In the genomic region with DNA sequence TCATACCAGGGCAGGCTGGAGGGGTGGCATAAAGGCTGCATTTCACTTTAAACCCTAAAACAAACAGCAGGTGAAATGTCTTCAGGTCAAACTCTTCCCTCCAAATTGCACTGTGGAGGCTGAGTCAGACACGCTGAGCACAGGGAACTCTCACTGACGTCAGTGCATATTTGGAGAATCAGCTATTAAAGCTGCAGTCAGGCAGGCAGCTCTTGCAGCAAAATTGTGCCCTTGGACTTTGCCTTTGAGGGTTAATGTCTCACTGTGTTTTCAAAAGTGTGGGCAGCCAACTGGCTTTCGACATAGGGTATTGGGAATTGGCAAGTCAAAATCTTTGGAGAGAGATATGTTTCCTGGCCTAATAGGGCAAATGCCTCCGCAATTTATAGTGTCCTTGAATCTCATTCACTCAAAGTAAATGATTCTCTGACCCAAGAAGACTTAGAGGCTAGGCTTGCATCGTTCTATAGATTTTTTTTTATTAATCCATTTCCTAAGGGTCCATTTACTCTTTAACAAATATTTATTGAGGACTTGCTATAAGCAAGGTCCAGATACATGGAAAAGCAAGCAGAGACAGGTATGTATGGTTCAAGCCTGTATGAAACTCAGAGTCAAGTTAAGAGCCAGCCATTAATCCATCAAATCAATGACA, we compare ENCODE assay signal across 10 cellular contexts. TPM values are rescaled to one million over a fixed set of nuclear protein-coding genes. Genes with fewer than 3 reads are reported as not detected.
A peak's percentile ranks its signal among the peaks of the same experiment; 100 is the strongest.
DNase-seq lines count a peak whose midpoint lies in the region; ATAC-seq and TF ChIP-seq lines count a peak whose summit lies in the region.
"Had no signal": no experiment of that assay in that cellular context is flagged by ENCODE, and none has a peak within 500 bp of the region (broad histone marks: within the 10 kb centered on the region; RNA-seq: fewer than 3 reads in every experiment).

No MANE protein-coding gene starts in this region.

- TF ChIP-seq POLR2A in uterus (IDR thresholded peaks at IDR 0.05), result no peak

- no peak for TF ChIP-seq CTCF in uterus (IDR thresholded peaks at IDR 0.05)

- H3K27me3 ChIP-seq in uterus, result no peaks in the 10 kb centered on the region

- DNase-seq in Right ventricle myocardium inferior (ENCODE audit: missing footprints), result no peak
- DNase-seq in cardiac septum (ENCODE audit: low spot score), result no peak
- DNase-seq in amniotic stem cell (lab: John Stamatoyannopoulos, UW), result peak; percentile 18
- peak; percentile 77 for DNase-seq in islet precursor cell
- peak; percentile 14 to 33 for DNase-seq in uterus
- DNase-seq in activated CD4-positive, alpha-beta T cell treated with anti-CD3 and anti-CD28 coated beads for 1 hour, result no peak
- DNase-seq in cerebellar cortex (ENCODE audit: low spot score), result no peak
- DNase-seq: activated CD8-positive, alpha-beta memory T cell treated with anti-CD3 and anti-CD28 coated beads for 24 hours; effector CD4-positive, alpha-beta T cell had no signal

- intact Hi-C loops in Right ventricle myocardium inferior (cut with DNase I) (no loop called here), cardiac septum (cut with DNase I) (no loop called here), uterus (cut with DNase I; ENCODE audit: low total_unique reads) (no loop called here)

- H3K4me1 ChIP-seq in uterus, result no peaks in the 10 kb centered on the region

- no peaks in the 10 kb centered on the region for H3K9me3 ChIP-seq in uterus

- ATAC-seq in Right ventricle myocardium inferior (peak; percentile 62), HG03571 (IDR thresholded peaks at IDR 0.05; ENCODE audit: unreplicated experiment) (no peak)

- no peak overlapping the region for H3K27ac ChIP-seq in uterus

- no peak overlapping the region for H3K4me3 ChIP-seq in uterus

- no peaks in the 10 kb centered on the region for H3K36me3 ChIP-seq in uterus

RNA-seq across cellular contexts. Expression of a gene that starts 27.7 kb away (rescaled TPM):
- total RNA-seq in Right ventricle myocardium inferior, result 45.3 TPM
- total RNA-seq in cardiac septum, result 40.0 TPM
- total RNA-seq in uterus, result 10 to 100 TPM in 3 of 4 donors, 1 to 10 TPM in 1; 7.2 to 30.0 (median 17.7) TPM

Comparison
In these comparisons a context has a peak if more than half of its experiments do, and no peak if none do; other contexts are left out.
1. DNase-seq: peak in amniotic stem cell (single experiment), islet precursor cell (single experiment) and uterus (2 of 2); none in Right ventricle myocardium inferior (single experiment), cardiac septum (single experiment), activated CD4-positive, alpha-beta T cell treated with anti-CD3 and anti-CD28 coated beads for 1 hour (single experiment) and cerebellar cortex (single experiment).